ENCODE assay signal across 1 cellular context in genomic region chr3:63912768-63913588, GRCh38.
TF ChIP-seq lines count a peak whose summit lies in the region.

No MANE protein-coding gene starts in this region.

TF ChIP-seq in GM23338, 12 proteins besides CTCF, POLR2A, EP300 and RAD21:
- TF ChIP-seq, protein P1, sequence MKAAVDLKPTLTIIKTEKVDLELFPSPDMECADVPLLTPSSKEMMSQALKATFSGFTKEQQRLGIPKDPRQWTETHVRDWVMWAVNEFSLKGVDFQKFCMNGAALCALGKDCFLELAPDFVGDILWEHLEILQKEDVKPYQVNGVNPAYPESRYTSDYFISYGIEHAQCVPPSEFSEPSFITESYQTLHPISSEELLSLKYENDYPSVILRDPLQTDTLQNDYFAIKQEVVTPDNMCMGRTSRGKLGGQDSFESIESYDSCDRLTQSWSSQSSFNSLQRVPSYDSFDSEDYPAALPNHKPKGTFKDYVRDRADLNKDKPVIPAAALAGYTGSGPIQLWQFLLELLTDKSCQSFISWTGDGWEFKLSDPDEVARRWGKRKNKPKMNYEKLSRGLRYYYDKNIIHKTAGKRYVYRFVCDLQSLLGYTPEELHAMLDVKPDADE (IDR thresholded peaks at IDR 0.05), result no peak
- TF ChIP-seq REST (IDR thresholded peaks at IDR 0.05; ENCODE audit: unreplicated experiment), result no peak
TF ChIP-seq in GM23338: peak in this region for 0.
